In genomic region chr7:32871624-32872371, GRCh38 we compare ENCODE assay signal across 13 cellular contexts. TPM values are rescaled to one million over a fixed set of nuclear protein-coding genes. Genes with fewer than 3 reads are reported as not detected.
DNase-seq lines count a peak whose midpoint lies in the region; ATAC-seq and TF ChIP-seq lines count a peak whose summit lies in the region.
"Had no signal": no experiment of that assay in that cellular context is flagged by ENCODE, and none has a peak within 500 bp of the region (broad histone marks: within the 10 kb centered on the region; RNA-seq: fewer than 3 reads in every experiment).

No MANE protein-coding gene starts in this region.

- BruUV-seq in Caco-2 (replicated peaks; lab: Mats Ljungman, UMichigan) = no TSS peak

- H3K4me1 ChIP-seq in left ventricle myocardium inferior = peaks cover 89% of the 10 kb centered on the region
- H3K4me1 ChIP-seq in Caco-2 = no peaks in the 10 kb centered on the region

- DNase-seq in left ventricle myocardium inferior (peak; percentile 25), Caco-2 (no peak), NCI-H774 (lab: John Stamatoyannopoulos, UW) (no peak), NCI-H1048 (lab: John Stamatoyannopoulos, UW) (no peak)
- DNase-seq in stimulated activated CD4-positive, alpha-beta T cell treated with anti-CD3 and anti-CD28 coated beads, Interleukin-2, amount 100 ng/mL, for 48 hours = no peak
- DNase-seq: activated CD4-positive, alpha-beta T cell treated with anti-CD3 and anti-CD28 coated beads, Interleukin-2, amount 10 ng/mL, durations not matched to agents 24 days and 14 days; GDM1; glutamatergic neuron; posterior cingulate gyrus had no signal

- H3K9me3 Mint-ChIP-seq in Caco-2 (ENCODE audit: unreplicated experiment) = no peaks in the 10 kb centered on the region
- H3K9me3 Mint-ChIP-seq: activated CD4-positive, alpha-beta T cell treated with anti-CD3 and anti-CD28 coated beads, Interleukin-2, amount 10 ng/mL, durations not matched to agents 24 days and 14 days had no signal

- peaks cover 60% of the 10 kb centered on the region for H3K36me3 Mint-ChIP-seq in Caco-2 (ENCODE audit: insufficient read depth, unreplicated experiment)

- H3K4me3 Mint-ChIP-seq in Caco-2 (ENCODE audit: unreplicated experiment) = no peak overlapping the region
- H3K4me3 Mint-ChIP-seq: activated CD4-positive, alpha-beta T cell treated with anti-CD3 and anti-CD28 coated beads, Interleukin-2, amount 10 ng/mL, durations not matched to agents 24 days and 14 days had no signal

- H3K27ac Mint-ChIP-seq in Caco-2 (ENCODE audit: unreplicated experiment) = no peak overlapping the region
- H3K27ac Mint-ChIP-seq: activated CD4-positive, alpha-beta T cell treated with anti-CD3 and anti-CD28 coated beads, Interleukin-2, amount 10 ng/mL, durations not matched to agents 24 days and 14 days had no signal

- ATAC-seq in GM19025 (IDR thresholded peaks at IDR 0.05; ENCODE audit: low read depth, unreplicated experiment) (peak; percentile 87), GM21619 (IDR thresholded peaks at IDR 0.05; ENCODE audit: unreplicated experiment) (peak; percentile 87), HG03354 (IDR thresholded peaks at IDR 0.05; ENCODE audit: poor library complexity, severe bottlenecking, unreplicated experiment) (peak; percentile 79)

- H3K27me3 ChIP-seq in left ventricle myocardium inferior (ENCODE audit: low read depth) (no peaks in the 10 kb centered on the region), Caco-2 (replicated peaks; ENCODE audit: control insufficient read depth, insufficient read depth, low read length) (no peaks in the 10 kb centered on the region)

- POLR2A ChIA-PET in Caco-2 (lab: Charles Lee) = no interaction called here

- H3K4me3 ChIP-seq in left ventricle myocardium inferior (no peak overlapping the region), Caco-2 (ENCODE audit: low read depth, low read length) (no peak overlapping the region)

- CTCF ChIA-PET in Caco-2 (lab: Charles Lee) = no interaction called here

- H3K36me3 ChIP-seq in left ventricle myocardium inferior (peaks cover 67% of the 10 kb centered on the region), Caco-2 (ENCODE audit: control insufficient read depth, insufficient read depth, low read length) (peaks cover 3% of the 10 kb centered on the region; the same call in 1 of the 2 replicates)

- no peaks in the 10 kb centered on the region for H3K9me3 ChIP-seq in left ventricle myocardium inferior (replicated peaks)
- no peaks in the 10 kb centered on the region for H3K9me3 ChIP-seq in Caco-2

- H3K4me1 Mint-ChIP-seq in Caco-2 (ENCODE audit: low read depth, unreplicated experiment) = no peaks in the 10 kb centered on the region

- intact Hi-C loops in left ventricle myocardium inferior (cut with micrococcal nuclease) (no loop called here), Caco-2 (cut with micrococcal nuclease; ENCODE audit: unreplicated experiment) (no loop called here)

- TF ChIP-seq CTCF in left ventricle myocardium inferior (IDR thresholded peaks at IDR 0.05; ENCODE audit: borderline replicate concordance) = no peak
- no peak for TF ChIP-seq CTCF in Caco-2 (IDR thresholded peaks at IDR 0.05; ENCODE audit: insufficient read depth in 1 of 2, low read depth in 1 of 2, low read length in 1 of 2, severe bottlenecking in 1 of 2, unreplicated experiment in 1 of 2)

- peak overlapping the region; percentile 75 for H3K27ac ChIP-seq in left ventricle myocardium inferior (replicated peaks)
- H3K27ac ChIP-seq: C4-2B had no signal

- H3K27me3 Mint-ChIP-seq in Caco-2 (ENCODE audit: insufficient read depth, unreplicated experiment) = no peaks in the 10 kb centered on the region
- H3K27me3 Mint-ChIP-seq: activated CD4-positive, alpha-beta T cell treated with anti-CD3 and anti-CD28 coated beads, Interleukin-2, amount 10 ng/mL, durations not matched to agents 24 days and 14 days had no signal

RNA-seq across cellular contexts. Expression of gene KBTBD2, which starts 19.8 kb away (rescaled TPM):
- total RNA-seq in left ventricle myocardium inferior (25.3 TPM), Caco-2 (2022) (30.2 and 30.8 TPM in 2 replicates)
